21 cellular contexts compared by ENCODE assay signal in the genomic region with DNA sequence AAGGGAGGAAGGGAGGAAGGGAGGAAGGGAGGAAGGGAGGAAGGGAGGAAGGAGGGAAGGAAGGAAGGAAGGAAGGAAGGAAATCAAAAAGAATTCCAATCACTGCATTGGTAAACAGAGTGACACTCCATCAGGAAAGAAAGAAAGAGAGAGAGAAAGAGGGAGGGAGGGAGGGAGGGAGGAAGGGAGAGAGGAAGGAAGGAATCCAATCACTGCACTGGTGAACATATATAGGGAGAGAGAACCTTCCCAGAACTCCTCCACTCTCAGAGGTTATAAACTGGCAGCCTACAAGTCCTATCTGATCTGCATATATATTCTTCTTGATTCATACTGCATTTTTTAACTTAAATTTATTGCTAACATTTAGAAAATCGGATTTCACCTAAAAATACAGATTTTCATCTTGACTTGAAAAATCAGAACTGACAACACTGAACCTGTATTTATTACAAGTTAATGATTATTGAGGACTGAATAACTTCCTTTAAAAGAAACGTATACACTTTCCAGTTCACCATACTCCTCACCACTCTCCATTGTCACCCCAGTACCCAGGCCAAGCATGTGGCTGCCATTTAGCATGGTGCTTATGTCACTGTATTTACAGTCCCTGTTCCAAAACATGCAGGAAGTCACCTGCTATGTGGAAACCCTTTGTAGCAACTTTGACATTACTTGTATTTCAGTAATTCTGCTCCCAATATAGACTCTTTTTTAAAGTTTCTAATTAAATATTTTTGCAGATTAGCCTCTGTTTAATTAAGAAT.
"Had no signal": no experiment of that assay in that cellular context is flagged by ENCODE, and none has a peak within 500 bp of the region (broad histone marks: within the 10 kb centered on the region; RNA-seq: fewer than 3 reads in every experiment).

No MANE protein-coding gene starts in this region.

- H3K4me3 ChIP-seq: left ventricle myocardium inferior, lung, mucosa of descending colon, psoas muscle, transverse colon had no signal

- H3K27ac Mint-ChIP-seq: activated CD4-positive, alpha-beta memory T cell treated with anti-CD3 and anti-CD28 coated beads, Interleukin-2, amount 10 ng/mL, durations not matched to agents 7 days and 5 days; activated CD4-positive, alpha-beta T cell treated with anti-CD3 and anti-CD28 coated beads, Interleukin-2, amount 10 ng/mL, durations not matched to agents 7 days and 5 days; activated naive CD4-positive, alpha-beta T cell treated with anti-CD3 and anti-CD28 coated beads, Interleukin-2, amount 10 ng/mL, durations not matched to agents 7 days and 5 days; activated naive CD8-positive, alpha-beta T cell treated with anti-CD3 and anti-CD28 coated beads, Interleukin-2, amount 10 ng/mL, durations not matched to agents 7 days and 5 days; activated T-cell treated with anti-CD3 and anti-CD28 coated beads, Interleukin-2, amount 50 U/mL, for 24 hours; naive B cell had no signal

- H3K36me3 ChIP-seq: transverse colon had no signal

- H3K27ac ChIP-seq: parathyroid adenoma, psoas muscle had no signal

- DNase-seq: activated CD4-positive, alpha-beta memory T cell treated with anti-CD3 and anti-CD28 coated beads, Interleukin-2, amount 10 ng/mL, durations not matched to agents 7 days and 5 days; activated CD4-positive, alpha-beta T cell treated with anti-CD3 and anti-CD28 coated beads, Interleukin-2, amount 10 ng/mL, durations not matched to agents 7 days and 5 days; activated CD4-positive, CD25-positive, alpha-beta regulatory T cell treated with anti-CD3 and anti-CD28 coated beads, Interleukin-2, amount 50 U/mL, for 72 hours; activated CD8-positive, alpha-beta memory T cell treated with anti-CD3 and anti-CD28 coated beads, Interleukin-2, amount 50 U/mL, for 48 hours; activated gamma-delta T cell; activated naive CD4-positive, alpha-beta T cell treated with anti-CD3 and anti-CD28 coated beads, Interleukin-2, amount 10 ng/mL, durations not matched to agents 7 days and 5 days; activated naive CD8-positive, alpha-beta T cell treated with anti-CD3 and anti-CD28 coated beads, Interleukin-2, amount 10 ng/mL, durations not matched to agents 7 days and 5 days; activated T-cell treated with anti-CD3 and anti-CD28 coated beads, Interleukin-2, amount 50 U/mL, for 24 hours; effector CD4-positive, alpha-beta T cell; glutamatergic neuron; left ventricle myocardium inferior; mucosa of descending colon; naive B cell; psoas muscle; stimulated activated CD4-positive, alpha-beta T cell treated with anti-CD3 and anti-CD28 coated beads, Interleukin-15, amount 100 ng/mL, for 24 hours; stimulated activated CD4-positive, alpha-beta T cell treated with anti-CD3 and anti-CD28 coated beads, Interleukin-2, amount 100 ng/mL, for 24 hours; stimulated activated naive CD4-positive, alpha-beta T cell; T-helper 2 cell; transverse colon had no signal

- H3K9me3 ChIP-seq: left ventricle myocardium inferior, mucosa of descending colon, psoas muscle, transverse colon had no signal

- H3K4me1 Mint-ChIP-seq: activated CD4-positive, alpha-beta memory T cell treated with anti-CD3 and anti-CD28 coated beads, Interleukin-2, amount 10 ng/mL, durations not matched to agents 7 days and 5 days; activated CD4-positive, alpha-beta T cell treated with anti-CD3 and anti-CD28 coated beads, Interleukin-2, amount 10 ng/mL, durations not matched to agents 7 days and 5 days; activated naive CD4-positive, alpha-beta T cell treated with anti-CD3 and anti-CD28 coated beads, Interleukin-2, amount 10 ng/mL, durations not matched to agents 7 days and 5 days; activated naive CD8-positive, alpha-beta T cell treated with anti-CD3 and anti-CD28 coated beads, Interleukin-2, amount 10 ng/mL, durations not matched to agents 7 days and 5 days; naive B cell had no signal

- H3K9me3 Mint-ChIP-seq: activated CD4-positive, alpha-beta memory T cell treated with anti-CD3 and anti-CD28 coated beads, Interleukin-2, amount 10 ng/mL, durations not matched to agents 7 days and 5 days; activated CD4-positive, alpha-beta T cell treated with anti-CD3 and anti-CD28 coated beads, Interleukin-2, amount 10 ng/mL, durations not matched to agents 7 days and 5 days; activated naive CD4-positive, alpha-beta T cell treated with anti-CD3 and anti-CD28 coated beads, Interleukin-2, amount 10 ng/mL, durations not matched to agents 7 days and 5 days; activated naive CD8-positive, alpha-beta T cell treated with anti-CD3 and anti-CD28 coated beads, Interleukin-2, amount 10 ng/mL, durations not matched to agents 7 days and 5 days; activated T-cell treated with anti-CD3 and anti-CD28 coated beads, Interleukin-2, amount 50 U/mL, for 24 hours; naive B cell had no signal

- H3K36me3 Mint-ChIP-seq: activated naive CD4-positive, alpha-beta T cell treated with anti-CD3 and anti-CD28 coated beads, Interleukin-2, amount 10 ng/mL, durations not matched to agents 7 days and 5 days; activated naive CD8-positive, alpha-beta T cell treated with anti-CD3 and anti-CD28 coated beads, Interleukin-2, amount 10 ng/mL, durations not matched to agents 7 days and 5 days; naive B cell had no signal

- H2AFZ ChIP-seq: parathyroid adenoma had no signal

- H3K27me3 ChIP-seq: transverse colon had no signal

- H3K79me2 ChIP-seq: parathyroid adenoma had no signal

- H3K9ac ChIP-seq: parathyroid adenoma had no signal

- H3K4me3 Mint-ChIP-seq: activated CD4-positive, alpha-beta memory T cell treated with anti-CD3 and anti-CD28 coated beads, Interleukin-2, amount 10 ng/mL, durations not matched to agents 7 days and 5 days; activated CD4-positive, alpha-beta T cell treated with anti-CD3 and anti-CD28 coated beads, Interleukin-2, amount 10 ng/mL, durations not matched to agents 7 days and 5 days; activated naive CD4-positive, alpha-beta T cell treated with anti-CD3 and anti-CD28 coated beads, Interleukin-2, amount 10 ng/mL, durations not matched to agents 7 days and 5 days; activated naive CD8-positive, alpha-beta T cell treated with anti-CD3 and anti-CD28 coated beads, Interleukin-2, amount 10 ng/mL, durations not matched to agents 7 days and 5 days; activated T-cell treated with anti-CD3 and anti-CD28 coated beads, Interleukin-2, amount 50 U/mL, for 24 hours; naive B cell had no signal

- ATAC-seq: mucosa of descending colon had no signal
